In genomic region chr6:154872605-154873004, GRCh38 we compare ENCODE assay signal across 18 cellular contexts.
A peak's percentile ranks its signal among the peaks of the same experiment; 100 is the strongest.
DNase-seq lines count a peak whose midpoint lies in the region; TF ChIP-seq lines count a peak whose summit lies in the region.
"Had no signal": no experiment of that assay in that cellular context is flagged by ENCODE, and none has a peak within 500 bp of the region (broad histone marks: within the 10 kb centered on the region; RNA-seq: fewer than 3 reads in every experiment).

No MANE protein-coding gene starts in this region.

- H3K9me3 ChIP-seq in HEK293 (ENCODE audit: control insufficient read depth, insufficient read depth, low read depth, low read length) = no peaks in the 10 kb centered on the region
- H3K9me3 ChIP-seq: heart left ventricle, mucosa of descending colon, tibial artery had no signal

- CTCF ChIA-PET in HEK293 (lab: Yijun Ruan, JAX) = interaction anchor here (0.7 to 1.7 kb wide), 5 partner anchors 19 to 633 kb away, joined by 3 to 5 read pairs (median 3); no protein-coding TSS in a partner anchor

- H3K27me3 Mint-ChIP-seq in T-helper 2 cell treated with Interferon-gamma antibody and Interleukin-4, amounts not matched to agents 5 μg/mL and 100 μg/mL, for 36 hours (ENCODE audit: low read depth) = no peaks in the 10 kb centered on the region
- H3K27me3 Mint-ChIP-seq: activated naive CD8-positive, alpha-beta T cell treated with anti-CD3 and anti-CD28 coated beads, Interleukin-2, amount 10 ng/mL, durations not matched to agents 7 days and 5 days had no signal

- H3K36me3 Mint-ChIP-seq in T-helper 2 cell treated with Interferon-gamma antibody and Interleukin-4, amounts not matched to agents 5 μg/mL and 100 μg/mL, for 36 hours (ENCODE audit: low read depth) = no peaks in the 10 kb centered on the region
- H3K36me3 Mint-ChIP-seq: activated naive CD8-positive, alpha-beta T cell treated with anti-CD3 and anti-CD28 coated beads, Interleukin-2, amount 10 ng/mL, durations not matched to agents 7 days and 5 days had no signal

- POLR2A ChIA-PET in HEK293 (lab: Yijun Ruan, JAX) = no interaction called here

- no peak for TF ChIP-seq CTCF in HEK293 (tag by site-specific recombination; IDR thresholded peaks at IDR 0.05)

- H3K9me3 Mint-ChIP-seq in T-helper 2 cell treated with Interferon-gamma antibody and Interleukin-4, amounts not matched to agents 5 μg/mL and 100 μg/mL, for 36 hours = no peaks in the 10 kb centered on the region
- H3K9me3 Mint-ChIP-seq: activated naive CD8-positive, alpha-beta T cell treated with anti-CD3 and anti-CD28 coated beads, Interleukin-2, amount 10 ng/mL, durations not matched to agents 7 days and 5 days; activated T-cell treated with anti-CD3 and anti-CD28 coated beads, Interleukin-2, amount 50 U/mL, for 4 hours had no signal

- intact Hi-C loops in posterior vena cava (cut with DNase I) = loop anchor here in 1 of 2 donors (10.0 kb wide), 1 partner anchor 52 kb away; no protein-coding TSS in a partner anchor

- H3K4me3 Mint-ChIP-seq in T-helper 2 cell treated with Interferon-gamma antibody and Interleukin-4, amounts not matched to agents 5 μg/mL and 100 μg/mL, for 36 hours = no peak overlapping the region
- H3K4me3 Mint-ChIP-seq: activated naive CD8-positive, alpha-beta T cell treated with anti-CD3 and anti-CD28 coated beads, Interleukin-2, amount 10 ng/mL, durations not matched to agents 7 days and 5 days; activated T-cell treated with anti-CD3 and anti-CD28 coated beads, Interleukin-2, amount 50 U/mL, for 4 hours had no signal

- H3K4me1 Mint-ChIP-seq in T-helper 2 cell treated with Interferon-gamma antibody and Interleukin-4, amounts not matched to agents 5 μg/mL and 100 μg/mL, for 36 hours (ENCODE audit: low read depth) = no peaks in the 10 kb centered on the region
- H3K4me1 Mint-ChIP-seq: activated naive CD8-positive, alpha-beta T cell treated with anti-CD3 and anti-CD28 coated beads, Interleukin-2, amount 10 ng/mL, durations not matched to agents 7 days and 5 days had no signal

- H3K4me1 ChIP-seq in HEK293 (ENCODE audit: control insufficient read depth, insufficient read depth, low read length) = peaks cover 3% of the 10 kb centered on the region; the same call in 1 of the 2 replicates

- no peaks in the 10 kb centered on the region for H3K36me3 ChIP-seq in HEK293 (ENCODE audit: control insufficient read depth in 2 of 2, insufficient read depth in 1 of 2, low read length in 2 of 2)
- H3K36me3 ChIP-seq: tibial artery had no signal

- no peak overlapping the region for H3K4me3 ChIP-seq in HEK293 (ENCODE audit: low read depth, low read length)
- H3K4me3 ChIP-seq: heart left ventricle, mucosa of descending colon, tibial artery had no signal

- no peak overlapping the region for H3K27ac Mint-ChIP-seq in T-helper 2 cell treated with Interferon-gamma antibody and Interleukin-4, amounts not matched to agents 5 μg/mL and 100 μg/mL, for 36 hours
- H3K27ac Mint-ChIP-seq: activated naive CD8-positive, alpha-beta T cell treated with anti-CD3 and anti-CD28 coated beads, Interleukin-2, amount 10 ng/mL, durations not matched to agents 7 days and 5 days had no signal

- DNase-seq in DMS79 (lab: John Stamatoyannopoulos, UW) (peak; percentile 94), NCI-H748 treated with DMSO at 0.1 percent for 48 hours (lab: John Stamatoyannopoulos, UW) (peak; percentile 73), left kidney (ENCODE audit: low read depth, low spot score) (peak; percentile 63), kidney tubule cell (ENCODE audit: low spot score) (no peak), caudate nucleus (lab: John Stamatoyannopoulos, UW) (no peak), posterior vena cava (ENCODE audit: low spot score) (no peak)
- no peak for DNase-seq in T-helper 2 cell treated with Interferon-gamma antibody and Interleukin-4, amounts not matched to agents 5 μg/mL and 100 μg/mL, for 36 hours (ENCODE audit: low spot score)
- DNase-seq: activated CD4-positive, alpha-beta T cell treated with anti-CD3 and anti-CD28 coated beads, Interleukin-2, amount 50 U/mL, for 4 hours; activated naive CD8-positive, alpha-beta T cell treated with anti-CD3 and anti-CD28 coated beads, Interleukin-2, amount 10 ng/mL, durations not matched to agents 7 days and 5 days; activated T-cell treated with anti-CD3 and anti-CD28 coated beads, Interleukin-2, amount 50 U/mL, for 4 hours; kidney glomerular epithelial cell; mucosa of descending colon; NCI-H226; OCI-M1; small intestine; tibial artery had no signal

- H3K27ac ChIP-seq in HEK293 (ENCODE audit: extremely low read depth, low read depth, low read length) = no peak overlapping the region
- H3K27ac ChIP-seq in caudate nucleus (ENCODE audit: low read depth, low read length) = no peak overlapping the region
- H3K27ac ChIP-seq: heart left ventricle, tibial artery had no signal

TF ChIP-seq in HEK293, 187 proteins besides CTCF, POLR2A, EP300 and RAD21:
- TF ChIP-seq ZNF266 (tag by site-specific recombination; IDR thresholded peaks at IDR 0.05; ENCODE audit: low read depth) = no peak
- TF ChIP-seq SCRT2 (tag by site-specific recombination; IDR thresholded peaks at IDR 0.05) = peak; percentile 57
- peak; percentile 44; the same call in 1 of the 2 replicates for TF ChIP-seq SCRT1 (tag by site-specific recombination; IDR thresholded peaks at IDR 0.05; ENCODE audit: borderline replicate concordance)
- TF ChIP-seq ZNF704 (tag by site-specific recombination; IDR thresholded peaks at IDR 0.05) = no peak
- TF ChIP-seq ELK4 (IDR thresholded peaks at IDR 0.05; ENCODE audit: borderline replicate concordance, low read depth, low read length) = no peak
- no peak for TF ChIP-seq ZNF600 (tag by site-specific recombination; IDR thresholded peaks at IDR 0.05)

Comparison
In these comparisons a context has a peak if more than half of its experiments do, and no peak if none do; other contexts are left out.
1. DNase-seq: peak in DMS79 (single experiment), NCI-H748 treated with DMSO at 0.1 percent for 48 hours (single experiment) and left kidney (single experiment); none in T-helper 2 cell treated with Interferon-gamma antibody and Interleukin-4, amounts not matched to agents 5 μg/mL and 100 μg/mL, for 36 hours (single experiment), kidney tubule cell (single experiment), caudate nucleus (0 of 61) and posterior vena cava (single experiment).